Comparison of ENCODE assay signal across 8 cellular contexts in genomic region chr1:201792534-201793305, GRCh38. TPM values are rescaled to one million over a fixed set of nuclear protein-coding genes. Genes with fewer than 3 reads are reported as not detected.
DNase-seq lines count a peak whose midpoint lies in the region; ATAC-seq and TF ChIP-seq lines count a peak whose summit lies in the region.

No MANE protein-coding gene starts in this region.

- peaks cover 0 to 17% of the 10 kb centered on the region in 2 donors for H3K9me3 ChIP-seq in neuronal stem cell (replicated peaks in 1 of 2; ENCODE audit: control insufficient read depth in 2 of 2, insufficient read depth in 1 of 2, low read depth in 1 of 2, low read length in 2 of 2)

- H3K36me3 Mint-ChIP-seq in activated T-helper 2 cell treated with anti-CD3 and anti-CD28 coated beads, Interferon-gamma antibody, Interleukin-2, Interleukin-4, amounts not matched to agents 10 μg/mL and 5 μg/mL and 100 μg/mL, durations not matched to agents 14 hours and 24 hours and 36 hours (ENCODE audit: low read depth): no peaks in the 10 kb centered on the region

- intact Hi-C loops in activated T-helper 2 cell treated with anti-CD3 and anti-CD28 coated beads, Interferon-gamma antibody, Interleukin-2, Interleukin-4, amounts not matched to agents 10 μg/mL and 5 μg/mL and 100 μg/mL, durations not matched to agents 14 hours and 24 hours and 36 hours (cut with micrococcal nuclease): loop anchor here (1.0 kb wide), 2 partner anchors 83 to 233 kb away; no protein-coding TSS in a partner anchor

- no peaks in the 10 kb centered on the region for H3K27me3 ChIP-seq in neuronal stem cell (ENCODE audit: control insufficient read depth in 3 of 3, insufficient read depth in 3 of 3, low read depth in 1 of 3, low read length in 3 of 3)

- H3K23ac ChIP-seq in neuronal stem cell (ENCODE audit: low read depth, low read length, poor library complexity): no peak overlapping the region

- peak; percentile 95 for TF ChIP-seq CTCF in foreskin fibroblast (IDR thresholded peaks at IDR 0.05; ENCODE audit: low read depth, low read length)

- DNase-seq in Daoy (ENCODE audit: low read depth) (peak; percentile 83), LoVo (ENCODE audit: low spot score) (peak; percentile 76), RPMI7951 (ENCODE audit: low read depth) (peak; percentile 78), foreskin fibroblast (peak; percentile 67 to 87), neuronal stem cell (ENCODE audit: low spot score) (peak; percentile 73)
- peak; percentile 22 for DNase-seq in activated T-helper 2 cell treated with anti-CD3 and anti-CD28 coated beads, Interferon-gamma antibody, Interleukin-2, Interleukin-4, amounts not matched to agents 10 μg/mL and 5 μg/mL and 100 μg/mL, durations not matched to agents 14 hours and 24 hours and 36 hours (ENCODE audit: low spot score)

- H3K4me1 ChIP-seq in neuronal stem cell (ENCODE audit: control insufficient read depth in 2 of 2, insufficient read depth in 1 of 2, low read depth in 1 of 2, low read length in 2 of 2): peaks cover 0 to 2% of the 10 kb centered on the region in 2 donors

- H3K27ac Mint-ChIP-seq in activated T-helper 2 cell treated with anti-CD3 and anti-CD28 coated beads, Interferon-gamma antibody, Interleukin-2, Interleukin-4, amounts not matched to agents 10 μg/mL and 5 μg/mL and 100 μg/mL, durations not matched to agents 14 hours and 24 hours and 36 hours: no peak overlapping the region

- peaks cover 7% of the 10 kb centered on the region for H3K4me1 Mint-ChIP-seq in activated T-helper 2 cell treated with anti-CD3 and anti-CD28 coated beads, Interferon-gamma antibody, Interleukin-2, Interleukin-4, amounts not matched to agents 10 μg/mL and 5 μg/mL and 100 μg/mL, durations not matched to agents 14 hours and 24 hours and 36 hours (ENCODE audit: low read depth)

- H2AK5ac ChIP-seq in neuronal stem cell (ENCODE audit: low read depth, low read length): no peak overlapping the region

- H2BK5ac ChIP-seq in neuronal stem cell (ENCODE audit: low read length): no peak overlapping the region

- H3K4me3 ChIP-seq in foreskin fibroblast (ENCODE audit: low read depth in 1 of 2, low read length in 2 of 2) (no peak overlapping the region), neuronal stem cell (ENCODE audit: low read length in 2 of 2) (no peak overlapping the region)

- no peaks in the 10 kb centered on the region for H3K79me1 ChIP-seq in neuronal stem cell (ENCODE audit: low read depth, low read length)

- H3K36me3 ChIP-seq in neuronal stem cell (replicated peaks in 1 of 2; ENCODE audit: control insufficient read depth in 2 of 2, insufficient read depth in 2 of 2, low read length in 2 of 2): peaks cover 77 to 98% of the 10 kb centered on the region in 2 donors

- H4K8ac ChIP-seq in neuronal stem cell (ENCODE audit: low read depth, low read length): no peak overlapping the region

- H3K27me3 Mint-ChIP-seq in activated T-helper 2 cell treated with anti-CD3 and anti-CD28 coated beads, Interferon-gamma antibody, Interleukin-2, Interleukin-4, amounts not matched to agents 10 μg/mL and 5 μg/mL and 100 μg/mL, durations not matched to agents 14 hours and 24 hours and 36 hours (ENCODE audit: low read depth): peaks cover under 1% of the 10 kb centered on the region

- no peak overlapping the region for H3K4ac ChIP-seq in neuronal stem cell (ENCODE audit: low read length)

- H2AFZ ChIP-seq in neuronal stem cell (ENCODE audit: low read length): no peak overlapping the region

- peak overlapping the region; percentile 44 for H3K27ac ChIP-seq in neuronal stem cell (replicated peaks; ENCODE audit: low read length)
- peak overlapping the region; percentile 99 for H3K27ac ChIP-seq in temporal lobe (ENCODE audit: low read depth, low read length)

- no peak overlapping the region for H3K4me3 Mint-ChIP-seq in activated T-helper 2 cell treated with anti-CD3 and anti-CD28 coated beads, Interferon-gamma antibody, Interleukin-2, Interleukin-4, amounts not matched to agents 10 μg/mL and 5 μg/mL and 100 μg/mL, durations not matched to agents 14 hours and 24 hours and 36 hours (ENCODE audit: low read depth)

- H2BK12ac ChIP-seq in neuronal stem cell (ENCODE audit: low read length): no peak overlapping the region

- no peak overlapping the region for H3K4me2 ChIP-seq in neuronal stem cell (ENCODE audit: insufficient read depth, low read length, poor library complexity, severe bottlenecking)

- no peak for ATAC-seq in HG03097 (IDR thresholded peaks at IDR 0.05; ENCODE audit: low FRiP score, unreplicated experiment)

- peak overlapping the region; percentile 13 for H3K18ac ChIP-seq in neuronal stem cell (ENCODE audit: low read length)

- no CpG with 5 or more reads among the region's 9 CpGs for WGBS in neuronal stem cell (ENCODE audit: extremely low coverage in 2 of 2, insufficient read length in 2 of 2, insufficient replicate concordance in 1 of 2), 2 donors

- no peak overlapping the region for H3K9ac ChIP-seq in neuronal stem cell (ENCODE audit: low read depth, low read length, poor library complexity)

- no peak overlapping the region for H2BK15ac ChIP-seq in neuronal stem cell (ENCODE audit: low read length)

- H4K91ac ChIP-seq in neuronal stem cell (ENCODE audit: low read depth, low read length, poor library complexity): no peak overlapping the region

- no peak overlapping the region for H3K14ac ChIP-seq in neuronal stem cell (ENCODE audit: low read length)

- no peaks in the 10 kb centered on the region for H3K9me3 Mint-ChIP-seq in activated T-helper 2 cell treated with anti-CD3 and anti-CD28 coated beads, Interferon-gamma antibody, Interleukin-2, Interleukin-4, amounts not matched to agents 10 μg/mL and 5 μg/mL and 100 μg/mL, durations not matched to agents 14 hours and 24 hours and 36 hours

- H2BK120ac ChIP-seq in neuronal stem cell (ENCODE audit: low read depth, low read length): no peak overlapping the region

RNA-seq across cellular contexts. Expression of gene IPO9, which starts 36.2 kb away (rescaled TPM):
- total RNA-seq in Daoy (2014; rRNA removed; shearing (Covaris generic)): 22.4 and 22.7 TPM in 2 replicates
- 16.7 and 22.9 TPM in 2 replicates for total RNA-seq in RPMI7951 (2014; rRNA removed; shearing (Covaris generic))
- 64.7 and 66.7 TPM in 2 replicates for total RNA-seq in activated T-helper 2 cell treated with anti-CD3 and anti-CD28 coated beads, Interferon-gamma antibody, Interleukin-2, Interleukin-4, amounts not matched to agents 10 μg/mL and 5 μg/mL and 100 μg/mL, durations not matched to agents 14 hours and 24 hours and 36 hours
- polyA plus RNA-seq in neuronal stem cell (2013, experiment 1 of 2): 67.4 TPM
- 68.8 TPM for polyA plus RNA-seq in neuronal stem cell (2013, experiment 2 of 2)
- total RNA-seq in temporal lobe: 35.7 TPM

Comparison
In these comparisons a context has a peak if more than half of its experiments do, and no peak if none do; other contexts are left out.
1. DNase-seq: peak in every context shown above with its lines; median percentile 83 in Daoy; 78 in RPMI7951; 77 in foreskin fibroblast; 76 in LoVo; 73 in neuronal stem cell; 22 in activated T-helper 2 cell treated with anti-CD3 and anti-CD28 coated beads, Interferon-gamma antibody, Interleukin-2, Interleukin-4, amounts not matched to agents 10 μg/mL and 5 μg/mL and 100 μg/mL, durations not matched to agents 14 hours and 24 hours and 36 hours.